ENCODE assay signal across 20 cellular contexts in genomic region chr2:162184796-162185195, GRCh38. TPM values are rescaled to one million over a fixed set of nuclear protein-coding genes. Genes with fewer than 3 reads are reported as not detected.
DNase-seq lines count a peak whose midpoint lies in the region; ATAC-seq and TF ChIP-seq lines count a peak whose summit lies in the region.
"Had no signal": no experiment of that assay in that cellular context is flagged by ENCODE, and none has a peak within 500 bp of the region (broad histone marks: within the 10 kb centered on the region; RNA-seq: fewer than 3 reads in every experiment).

No MANE protein-coding gene starts in this region.

- TF ChIP-seq CTCF in activated CD8-positive, alpha-beta T cell treated with anti-CD3 and anti-CD28 coated beads for 36 hours (IDR thresholded peaks at IDR 0.05): no peak
- no peak for TF ChIP-seq CTCF in epithelial cell of proximal tubule (conservative IDR thresholded peaks at IDR 0.05; ENCODE audit: low read depth, low read length)

- no peak overlapping the region for H3K4me3 Mint-ChIP-seq in activated CD8-positive, alpha-beta T cell treated with anti-CD3 and anti-CD28 coated beads for 36 hours
- no peak overlapping the region for H3K4me3 Mint-ChIP-seq in activated CD8-positive, alpha-beta T cell treated with anti-CD3 and anti-CD28 coated beads, Interleukin-2, amount 10 ng/mL, durations not matched to agents 7 days and 5 days
- H3K4me3 Mint-ChIP-seq in activated CD8-positive, alpha-beta memory T cell treated with anti-CD3 and anti-CD28 coated beads, Interleukin-2, amount 10 ng/mL, durations not matched to agents 7 days and 5 days: no peak overlapping the region
- H3K4me3 Mint-ChIP-seq: T-cell had no signal

- peaks cover 4% of the 10 kb centered on the region for H3K4me1 Mint-ChIP-seq in activated CD8-positive, alpha-beta T cell treated with anti-CD3 and anti-CD28 coated beads for 36 hours (ENCODE audit: low read depth)
- H3K4me1 Mint-ChIP-seq in activated CD8-positive, alpha-beta T cell treated with anti-CD3 and anti-CD28 coated beads, Interleukin-2, amount 10 ng/mL, durations not matched to agents 7 days and 5 days (ENCODE audit: low read depth): no peaks in the 10 kb centered on the region
- no peaks in the 10 kb centered on the region for H3K4me1 Mint-ChIP-seq in activated CD8-positive, alpha-beta memory T cell treated with anti-CD3 and anti-CD28 coated beads, Interleukin-2, amount 10 ng/mL, durations not matched to agents 7 days and 5 days
- H3K4me1 Mint-ChIP-seq: T-cell had no signal

- POLR2A ChIA-PET in activated CD8-positive, alpha-beta T cell treated with anti-CD3 and anti-CD28 coated beads for 36 hours (lab: Charles Lee): no interaction called here
- POLR2A ChIA-PET in activated CD8-positive, alpha-beta T cell treated with anti-CD3 and anti-CD28 coated beads, Interleukin-2, amount 10 ng/mL, durations not matched to agents 7 days and 5 days (lab: Charles Lee): no interaction called here

- no peak for DNase-seq in activated CD8-positive, alpha-beta T cell treated with anti-CD3 and anti-CD28 coated beads for 36 hours
- DNase-seq in activated CD8-positive, alpha-beta T cell treated with anti-CD3 and anti-CD28 coated beads, Interleukin-2, amount 10 ng/mL, durations not matched to agents 7 days and 5 days: no peak
- DNase-seq in OCI-M1 (lab: John Stamatoyannopoulos, UW) (peak; percentile 19), epithelial cell of proximal tubule (ENCODE audit: low read depth) (peak; percentile 27), HUDEP-2 (lab: John Stamatoyannopoulos, UW; ENCODE audit: unreplicated experiment in 76 of 76) (no peak), NCI-H526 (lab: John Stamatoyannopoulos, UW) (no peak)
- DNase-seq in activated CD8-positive, alpha-beta memory T cell treated with anti-CD3 and anti-CD28 coated beads, Interleukin-2, amount 10 ng/mL, durations not matched to agents 7 days and 5 days: no peak
- DNase-seq: COR-L47; DMS79 treated with DMSO at 0.1 percent for 48 hours; MG63; NCI-H1092 treated with DMSO at 0.1 percent for 48 hours; NCI-H2171; NCI-H510A; NK-92 treated with Interleukin-12 subunit alpha and Interleukin-12 subunit beta, amount 100 ng/mL, for 24 hours; PC-9; T-cell had no signal

- H3K9me3 Mint-ChIP-seq in activated CD8-positive, alpha-beta T cell treated with anti-CD3 and anti-CD28 coated beads for 36 hours: no peaks in the 10 kb centered on the region
- H3K9me3 Mint-ChIP-seq in activated CD8-positive, alpha-beta T cell treated with anti-CD3 and anti-CD28 coated beads, Interleukin-2, amount 10 ng/mL, durations not matched to agents 7 days and 5 days (ENCODE audit: insufficient read depth): no peaks in the 10 kb centered on the region
- no peaks in the 10 kb centered on the region for H3K9me3 Mint-ChIP-seq in activated CD8-positive, alpha-beta memory T cell treated with anti-CD3 and anti-CD28 coated beads, Interleukin-2, amount 10 ng/mL, durations not matched to agents 7 days and 5 days (ENCODE audit: low read depth)
- H3K9me3 Mint-ChIP-seq: T-cell had no signal

- intact Hi-C loops in activated CD8-positive, alpha-beta T cell treated with anti-CD3 and anti-CD28 coated beads for 36 hours (cut with micrococcal nuclease): no loop called here

- peak; percentile 24 for ATAC-seq in activated CD8-positive, alpha-beta T cell treated with anti-CD3 and anti-CD28 coated beads for 36 hours
- ATAC-seq in activated CD8-positive, alpha-beta T cell treated with anti-CD3 and anti-CD28 coated beads, Interleukin-2, amount 10 ng/mL, durations not matched to agents 7 days and 5 days: no peak
- ATAC-seq in GM21786 (IDR thresholded peaks at IDR 0.05; ENCODE audit: unreplicated experiment): no peak
- ATAC-seq in activated CD8-positive, alpha-beta memory T cell treated with anti-CD3 and anti-CD28 coated beads, Interleukin-2, amount 10 ng/mL, durations not matched to agents 7 days and 5 days: no peak
- ATAC-seq: HCT116, T-cell had no signal

- H3K27me3 Mint-ChIP-seq in activated CD8-positive, alpha-beta T cell treated with anti-CD3 and anti-CD28 coated beads for 36 hours: peaks cover 9% of the 10 kb centered on the region
- peaks cover 12% of the 10 kb centered on the region for H3K27me3 Mint-ChIP-seq in activated CD8-positive, alpha-beta T cell treated with anti-CD3 and anti-CD28 coated beads, Interleukin-2, amount 10 ng/mL, durations not matched to agents 7 days and 5 days (ENCODE audit: low read depth)
- H3K27me3 Mint-ChIP-seq in activated CD8-positive, alpha-beta memory T cell treated with anti-CD3 and anti-CD28 coated beads, Interleukin-2, amount 10 ng/mL, durations not matched to agents 7 days and 5 days: peaks cover 25% of the 10 kb centered on the region

- H3K36me3 Mint-ChIP-seq in activated CD8-positive, alpha-beta T cell treated with anti-CD3 and anti-CD28 coated beads for 36 hours (ENCODE audit: low read depth): no peaks in the 10 kb centered on the region
- H3K36me3 Mint-ChIP-seq in activated CD8-positive, alpha-beta T cell treated with anti-CD3 and anti-CD28 coated beads, Interleukin-2, amount 10 ng/mL, durations not matched to agents 7 days and 5 days (ENCODE audit: low read depth): no peaks in the 10 kb centered on the region
- H3K36me3 Mint-ChIP-seq in activated CD8-positive, alpha-beta memory T cell treated with anti-CD3 and anti-CD28 coated beads, Interleukin-2, amount 10 ng/mL, durations not matched to agents 7 days and 5 days: no peaks in the 10 kb centered on the region
- H3K36me3 Mint-ChIP-seq: T-cell had no signal

- CTCF ChIA-PET in activated CD8-positive, alpha-beta T cell treated with anti-CD3 and anti-CD28 coated beads for 36 hours (lab: Charles Lee): interaction anchor here (3.9 kb wide), 1 partner anchor 36 kb away, joined by 19 read pairs; no protein-coding TSS in a partner anchor
- CTCF ChIA-PET in activated CD8-positive, alpha-beta T cell treated with anti-CD3 and anti-CD28 coated beads, Interleukin-2, amount 10 ng/mL, durations not matched to agents 7 days and 5 days (lab: Charles Lee): interaction anchor here (0.7 to 2.1 kb wide), 3 partner anchors 17 to 36 kb away, joined by 3 to 6 read pairs (median 4); no protein-coding TSS in a partner anchor
- CTCF ChIA-PET in activated CD8-positive, alpha-beta memory T cell treated with anti-CD3 and anti-CD28 coated beads, Interleukin-2, amount 10 ng/mL, durations not matched to agents 7 days and 5 days (lab: Charles Lee): no interaction called here

- no peak overlapping the region for H3K27ac Mint-ChIP-seq in activated CD8-positive, alpha-beta T cell treated with anti-CD3 and anti-CD28 coated beads for 36 hours
- no peak overlapping the region for H3K27ac Mint-ChIP-seq in activated CD8-positive, alpha-beta T cell treated with anti-CD3 and anti-CD28 coated beads, Interleukin-2, amount 10 ng/mL, durations not matched to agents 7 days and 5 days
- no peak overlapping the region for H3K27ac Mint-ChIP-seq in activated CD8-positive, alpha-beta memory T cell treated with anti-CD3 and anti-CD28 coated beads, Interleukin-2, amount 10 ng/mL, durations not matched to agents 7 days and 5 days
- H3K27ac Mint-ChIP-seq: T-cell had no signal

- H3K4me3 ChIP-seq in epithelial cell of proximal tubule (ENCODE audit: low read depth, low read length): no peak overlapping the region
- H3K4me3 ChIP-seq: MG63, PC-9, SK-N-MC had no signal

RNA-seq across cellular contexts. Expression of gene GCG, which starts 32.7 kb away (rescaled TPM):
- not detected for total RNA-seq in activated CD8-positive, alpha-beta T cell treated with anti-CD3 and anti-CD28 coated beads for 36 hours
- total RNA-seq in activated CD8-positive, alpha-beta T cell treated with anti-CD3 and anti-CD28 coated beads, Interleukin-2, amount 10 ng/mL, durations not matched to agents 7 days and 5 days: not detected
- not detected in 2 replicates for total RNA-seq in epithelial cell of proximal tubule
- not detected for total RNA-seq in activated CD8-positive, alpha-beta memory T cell treated with anti-CD3 and anti-CD28 coated beads, Interleukin-2, amount 10 ng/mL, durations not matched to agents 7 days and 5 days
- total RNA-seq: A172, PC-9, T-cell had no signal

RNA-seq across cellular contexts. Expression of gene FAP, which starts 58.4 kb away (rescaled TPM):
- total RNA-seq in activated CD8-positive, alpha-beta T cell treated with anti-CD3 and anti-CD28 coated beads for 36 hours: not detected
- total RNA-seq in activated CD8-positive, alpha-beta T cell treated with anti-CD3 and anti-CD28 coated beads, Interleukin-2, amount 10 ng/mL, durations not matched to agents 7 days and 5 days: not detected
- total RNA-seq in epithelial cell of proximal tubule: 0.14 and 2.3 TPM in 2 replicates
- total RNA-seq in activated CD8-positive, alpha-beta memory T cell treated with anti-CD3 and anti-CD28 coated beads, Interleukin-2, amount 10 ng/mL, durations not matched to agents 7 days and 5 days: under 1 TPM in 1 of 2 experiments, not detected in 1; 0.23 TPM
- total RNA-seq: PC-9 had no signal

Comparison
In these comparisons a context has a peak if more than half of its experiments do, and no peak if none do; other contexts are left out.
1. DNase-seq: peak in OCI-M1 (single experiment) and epithelial cell of proximal tubule (single experiment); none in activated CD8-positive, alpha-beta T cell treated with anti-CD3 and anti-CD28 coated beads for 36 hours (single experiment), activated CD8-positive, alpha-beta T cell treated with anti-CD3 and anti-CD28 coated beads, Interleukin-2, amount 10 ng/mL, durations not matched to agents 7 days and 5 days (single experiment), HUDEP-2 (0 of 76), NCI-H526 (0 of 2) and activated CD8-positive, alpha-beta memory T cell treated with anti-CD3 and anti-CD28 coated beads, Interleukin-2, amount 10 ng/mL, durations not matched to agents 7 days and 5 days (single experiment).